Comparison of ENCODE assay signal across 31 cellular contexts in genomic region chr2:37692731-37693130, GRCh38.
"Had no signal": no experiment of that assay in that cellular context is flagged by ENCODE, and none has a peak within 500 bp of the region (broad histone marks: within the 10 kb centered on the region; RNA-seq: fewer than 3 reads in every experiment).

No MANE protein-coding gene starts in this region.

- ATAC-seq: activated naive CD8-positive, alpha-beta T cell treated with anti-CD3 and anti-CD28 coated beads, Interleukin-2, amount 50 U/mL, for 24 hours; activated T-cell treated with anti-CD3 and anti-CD28 coated beads, Interleukin-2, amount 50 U/mL, for 4 hours; activated T-helper 17 cell treated with anti-CD3 and anti-CD28 coated beads, Interleukin-2, amount 50 U/mL, for 72 hours; effector memory CD8-positive, alpha-beta T cell; gastroesophageal sphincter; heart right ventricle; WTC11 had no signal

- H3K79me2 ChIP-seq: hepatocyte had no signal

- H3K27ac Mint-ChIP-seq: activated CD4-positive, alpha-beta memory T cell treated with anti-CD3 and anti-CD28 coated beads, Interleukin-2, amount 10 ng/mL, durations not matched to agents 7 days and 5 days; activated CD4-positive, alpha-beta T cell treated with anti-CD3 and anti-CD28 coated beads, Interleukin-2, amount 10 ng/mL, durations not matched to agents 7 days and 5 days; activated naive CD4-positive, alpha-beta T cell treated with anti-CD3 and anti-CD28 coated beads for 36 hours; activated naive CD4-positive, alpha-beta T cell treated with anti-CD3 and anti-CD28 coated beads, Interleukin-2, amount 50 U/mL, for 24 hours; activated naive CD8-positive, alpha-beta T cell treated with anti-CD3 and anti-CD28 coated beads for 36 hours; activated naive CD8-positive, alpha-beta T cell treated with anti-CD3 and anti-CD28 coated beads, Interleukin-2, amount 50 U/mL, for 24 hours; activated T-helper 17 cell treated with anti-CD3 and anti-CD28 coated beads, Interleukin-2, amount 50 U/mL, for 72 hours; effector memory CD8-positive, alpha-beta T cell; WTC11 had no signal

- H3K9me3 ChIP-seq: esophagus squamous epithelium, gastroesophageal sphincter, heart right ventricle had no signal

- H2AFZ ChIP-seq: hepatocyte had no signal

- H3K27me3 ChIP-seq: brain microvascular endothelial cell, gastroesophageal sphincter, heart right ventricle, hepatocyte had no signal

- DNase-seq: activated CD4-positive, alpha-beta memory T cell treated with anti-CD3 and anti-CD28 coated beads, Interleukin-2, amount 10 ng/mL, durations not matched to agents 7 days and 5 days; activated CD4-positive, alpha-beta T cell treated with anti-CD3 and anti-CD28 coated beads for 1 hour; activated CD4-positive, alpha-beta T cell treated with anti-CD3 and anti-CD28 coated beads for 4 hours; activated CD4-positive, alpha-beta T cell treated with anti-CD3 and anti-CD28 coated beads, Interleukin-2, amount 10 ng/mL, durations not matched to agents 7 days and 5 days; activated CD4-positive, alpha-beta T cell treated with anti-CD3 and anti-CD28 coated beads, Interleukin-2, amount 50 U/mL, for 4 hours; activated CD8-positive, alpha-beta memory T cell treated with anti-CD3 and anti-CD28 coated beads for 24 hours; activated effector memory CD4-positive, alpha-beta T cell treated with anti-CD3 and anti-CD28 coated beads, Interleukin-2, amount 50 U/mL, for 16 hours; activated naive CD4-positive, alpha-beta T cell treated with anti-CD3 and anti-CD28 coated beads for 36 hours; activated naive CD8-positive, alpha-beta T cell treated with anti-CD3 and anti-CD28 coated beads for 36 hours; activated naive CD8-positive, alpha-beta T cell treated with anti-CD3 and anti-CD28 coated beads, Interleukin-2, amount 50 U/mL, for 24 hours; activated T-cell treated with anti-CD3 and anti-CD28 coated beads, Interleukin-2, amount 50 U/mL, for 4 hours; amniotic stem cell; anterior cingulate cortex; brain microvascular endothelial cell; caudate nucleus; cortex of kidney; dermis blood vessel endothelial cell; effector CD4-positive, alpha-beta T cell; effector memory CD8-positive, alpha-beta T cell; esophagus squamous epithelium; foreskin melanocyte; heart right ventricle; T-helper 1 cell; T-helper 2 cell had no signal

- H3K36me3 Mint-ChIP-seq: activated naive CD4-positive, alpha-beta T cell treated with anti-CD3 and anti-CD28 coated beads, Interleukin-2, amount 50 U/mL, for 24 hours; activated naive CD8-positive, alpha-beta T cell treated with anti-CD3 and anti-CD28 coated beads for 36 hours; WTC11 had no signal

- H3K4me1 Mint-ChIP-seq: activated CD4-positive, alpha-beta T cell treated with anti-CD3 and anti-CD28 coated beads, Interleukin-2, amount 10 ng/mL, durations not matched to agents 7 days and 5 days; activated naive CD4-positive, alpha-beta T cell treated with anti-CD3 and anti-CD28 coated beads, Interleukin-2, amount 50 U/mL, for 24 hours; activated naive CD8-positive, alpha-beta T cell treated with anti-CD3 and anti-CD28 coated beads for 36 hours; activated T-helper 17 cell treated with anti-CD3 and anti-CD28 coated beads, Interleukin-2, amount 50 U/mL, for 72 hours had no signal

- H3K27me3 Mint-ChIP-seq: activated naive CD4-positive, alpha-beta T cell treated with anti-CD3 and anti-CD28 coated beads, Interleukin-2, amount 50 U/mL, for 24 hours; activated naive CD8-positive, alpha-beta T cell treated with anti-CD3 and anti-CD28 coated beads for 36 hours; activated naive CD8-positive, alpha-beta T cell treated with anti-CD3 and anti-CD28 coated beads, Interleukin-2, amount 50 U/mL, for 24 hours; activated T-helper 17 cell treated with anti-CD3 and anti-CD28 coated beads, Interleukin-2, amount 50 U/mL, for 72 hours; effector memory CD8-positive, alpha-beta T cell had no signal

- H3K9me3 Mint-ChIP-seq: activated naive CD4-positive, alpha-beta T cell treated with anti-CD3 and anti-CD28 coated beads for 36 hours; activated naive CD4-positive, alpha-beta T cell treated with anti-CD3 and anti-CD28 coated beads, Interleukin-2, amount 50 U/mL, for 24 hours; activated naive CD8-positive, alpha-beta T cell treated with anti-CD3 and anti-CD28 coated beads for 36 hours; activated T-cell treated with anti-CD3 and anti-CD28 coated beads, Interleukin-2, amount 50 U/mL, for 4 hours; activated T-helper 17 cell treated with anti-CD3 and anti-CD28 coated beads, Interleukin-2, amount 50 U/mL, for 72 hours; effector memory CD8-positive, alpha-beta T cell had no signal

- H3K4me3 ChIP-seq: esophagus squamous epithelium, gastroesophageal sphincter, heart right ventricle, hepatocyte had no signal

- H3K27ac ChIP-seq: brain microvascular endothelial cell, epithelial cell of prostate, esophagus squamous epithelium, gastroesophageal sphincter, heart right ventricle, hepatocyte, VCaP had no signal

- H3K4me3 Mint-ChIP-seq: activated CD4-positive, alpha-beta memory T cell treated with anti-CD3 and anti-CD28 coated beads, Interleukin-2, amount 10 ng/mL, durations not matched to agents 7 days and 5 days; activated CD4-positive, alpha-beta T cell treated with anti-CD3 and anti-CD28 coated beads, Interleukin-2, amount 10 ng/mL, durations not matched to agents 7 days and 5 days; activated naive CD4-positive, alpha-beta T cell treated with anti-CD3 and anti-CD28 coated beads for 36 hours; activated naive CD4-positive, alpha-beta T cell treated with anti-CD3 and anti-CD28 coated beads, Interleukin-2, amount 50 U/mL, for 24 hours; activated naive CD8-positive, alpha-beta T cell treated with anti-CD3 and anti-CD28 coated beads for 36 hours; activated naive CD8-positive, alpha-beta T cell treated with anti-CD3 and anti-CD28 coated beads, Interleukin-2, amount 50 U/mL, for 24 hours; activated T-cell treated with anti-CD3 and anti-CD28 coated beads, Interleukin-2, amount 50 U/mL, for 4 hours; activated T-helper 17 cell treated with anti-CD3 and anti-CD28 coated beads, Interleukin-2, amount 50 U/mL, for 72 hours; effector memory CD8-positive, alpha-beta T cell; WTC11 had no signal

- H3K36me3 ChIP-seq: brain microvascular endothelial cell, esophagus squamous epithelium, gastroesophageal sphincter, heart right ventricle had no signal

- H3K4me2 ChIP-seq: hepatocyte had no signal
